Comparison of ENCODE assay signal across 8 cellular contexts in the genomic region with DNA sequence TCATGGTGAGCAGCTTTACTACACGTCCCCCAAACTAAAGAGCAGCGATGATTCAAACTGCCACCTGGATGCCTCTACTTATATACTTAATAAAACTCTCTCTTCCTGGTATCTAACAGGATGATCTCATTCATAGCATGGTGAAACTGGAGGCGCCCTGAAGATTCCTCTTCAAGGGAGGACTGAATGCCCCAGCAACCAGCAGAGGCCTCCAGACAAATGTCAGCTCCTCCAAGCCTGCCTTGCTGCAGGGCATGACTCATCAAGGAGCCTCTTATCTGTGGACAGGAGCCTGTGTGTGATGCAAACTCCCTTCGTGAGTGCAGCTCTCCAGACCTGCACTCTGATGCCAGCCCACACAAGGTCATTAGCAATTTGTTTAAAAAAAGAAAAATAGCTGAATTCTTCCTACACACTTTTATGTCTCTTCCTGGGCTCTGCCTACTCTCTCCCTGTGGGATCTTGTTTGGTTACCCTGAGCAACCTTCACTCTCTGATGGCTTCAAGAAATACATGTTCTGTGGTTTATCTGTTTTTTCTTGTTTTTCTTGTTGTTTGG. TPM values are rescaled to one million over a fixed set of nuclear protein-coding genes. Genes with fewer than 3 reads are reported as not detected.
DNase-seq lines count a peak whose midpoint lies in the region; ATAC-seq and TF ChIP-seq lines count a peak whose summit lies in the region.

No MANE protein-coding gene starts in this region.

- intact Hi-C loops in CD4-positive, alpha-beta T cell (cut with DNase I, micrococcal nuclease): no loop called here

- H3K4me1 Mint-ChIP-seq in CD4-positive, alpha-beta T cell (ENCODE audit: low read depth): no peaks in the 10 kb centered on the region

- H3K9me3 ChIP-seq in CD4-positive, alpha-beta T cell (ENCODE audit: control insufficient read depth, low read length): no peaks in the 10 kb centered on the region

- no peak overlapping the region for H3K27ac ChIP-seq in CD4-positive, alpha-beta T cell (ENCODE audit: low read depth, low read length)

- H3K27me3 Mint-ChIP-seq in CD4-positive, alpha-beta T cell: no peaks in the 10 kb centered on the region

- POLR2A ChIA-PET in CD4-positive, alpha-beta T cell (lab: Charles Lee): no interaction called here

- no peaks in the 10 kb centered on the region for H3K36me3 Mint-ChIP-seq in CD4-positive, alpha-beta T cell (ENCODE audit: low read depth)

- no peak overlapping the region for H3K4me3 ChIP-seq in LNCaP clone FGC (ENCODE audit: low read depth, low read length)
- H3K4me3 ChIP-seq in fibroblast of villous mesenchyme (ENCODE audit: low read depth, low read length): no peak overlapping the region

- no peak overlapping the region for H3K4me3 Mint-ChIP-seq in CD4-positive, alpha-beta T cell

- H3K27me3 ChIP-seq in CD4-positive, alpha-beta T cell (ENCODE audit: control insufficient read depth, insufficient read depth, low read length): no peaks in the 10 kb centered on the region

- DNase-seq in CD4-positive, alpha-beta T cell: peak in 2 of 10 experiments; percentile 13 to 29
- DNase-seq in LNCaP clone FGC (ENCODE audit: low read depth): peak; percentile 46
- peak; percentile 69 for DNase-seq in activated CD4-positive, alpha-beta T cell treated with anti-CD3 and anti-CD28 coated beads for 48 hours
- peak; percentile 96 for DNase-seq in fibroblast of villous mesenchyme (ENCODE audit: low read depth)
- peak; percentile 65 for DNase-seq in stimulated activated CD4-positive, alpha-beta T cell treated with anti-CD3 and anti-CD28 coated beads, Interleukin-15, amount 100 ng/mL, for 24 hours
- DNase-seq in cerebellar cortex (ENCODE audit: low spot score): no peak

- CTCF ChIA-PET in CD4-positive, alpha-beta T cell (lab: Charles Lee): interaction anchor here (2.0 kb wide), 1 partner anchor 29 kb away, joined by 6 read pairs; no protein-coding TSS in a partner anchor

- H3K9me3 Mint-ChIP-seq in CD4-positive, alpha-beta T cell: no peaks in the 10 kb centered on the region

- peak; percentile 60 for ATAC-seq in CD4-positive, alpha-beta T cell (ENCODE audit: poor library complexity)
- ATAC-seq in HG02588 (IDR thresholded peaks at IDR 0.05; ENCODE audit: unreplicated experiment) (no peak), GM21367 (IDR thresholded peaks at IDR 0.05; ENCODE audit: unreplicated experiment) (no peak)

- TF ChIP-seq CTCF in CD4-positive, alpha-beta T cell (IDR thresholded peaks at IDR 0.05): no peak
- TF ChIP-seq CTCF in LNCaP clone FGC (IDR thresholded peaks at IDR 0.05; ENCODE audit: control insufficient read depth, extremely low read depth, insufficient read depth) (no peak), fibroblast of villous mesenchyme (IDR thresholded peaks at IDR 0.05; ENCODE audit: insufficient read depth, low read depth, low read length) (peak; percentile 28)

- H3K27ac Mint-ChIP-seq in CD4-positive, alpha-beta T cell: no peak overlapping the region

RNA-seq across cellular contexts. Expression of gene LONRF2, which starts 30.2 kb away (rescaled TPM):
- total RNA-seq in CD4-positive, alpha-beta T cell: under 1 TPM; 0.06 to 0.08 TPM
- total RNA-seq in fibroblast of villous mesenchyme: 0.32 and 1.3 TPM in 2 replicates
